In the genomic region with DNA sequence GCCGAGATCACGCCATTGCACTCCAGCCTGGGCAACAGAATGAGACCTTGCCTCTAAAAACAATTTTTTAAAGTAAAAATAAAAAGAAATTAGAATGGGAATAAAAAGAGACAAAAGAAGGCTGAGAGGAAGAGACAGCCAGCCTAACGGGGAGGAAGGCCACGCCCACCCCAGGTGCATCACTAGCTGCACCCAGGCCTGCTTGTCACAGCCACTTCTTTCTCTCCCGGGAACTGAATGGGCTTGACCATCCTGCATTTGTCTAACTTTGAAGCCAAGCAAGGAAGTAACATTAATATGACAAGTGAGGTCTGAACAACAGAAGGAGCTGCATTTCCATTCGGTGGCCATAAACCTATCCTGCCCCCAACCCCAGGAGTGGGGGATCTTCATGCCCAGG, we compare ENCODE assay signal across 1 cellular context.
TF ChIP-seq lines count a peak whose summit lies in the region.

No MANE protein-coding gene starts in this region.

TF ChIP-seq in HepG2, 621 proteins besides CTCF, POLR2A, EP300 and RAD21:
- TF ChIP-seq RBAK (CRISPR knock-in tag; IDR thresholded peaks at IDR 0.05) (0 out of 2 replicates have a peak, but pooled peaks have one; percentile 82), ZNF12 (CRISPR knock-in tag; IDR thresholded peaks at IDR 0.05) (peak; percentile 92), ZNF292 (CRISPR knock-in tag; IDR thresholded peaks at IDR 0.05; ENCODE audit: borderline replicate concordance, low read depth) (peak; percentile 42; the same call in 1 of the 2 replicates), ZFX (CRISPR knock-in tag; IDR thresholded peaks at IDR 0.05; ENCODE audit: low read depth) (0 out of 2 replicates have a peak, but pooled peaks have one; percentile 19), ZNF543 (CRISPR knock-in tag; IDR thresholded peaks at IDR 0.05) (0 out of 2 replicates have a peak, but pooled peaks have one; percentile 17), NFYB (CRISPR knock-in tag; IDR thresholded peaks at IDR 0.05) (no peak)
- TF ChIP-seq, protein P1, sequence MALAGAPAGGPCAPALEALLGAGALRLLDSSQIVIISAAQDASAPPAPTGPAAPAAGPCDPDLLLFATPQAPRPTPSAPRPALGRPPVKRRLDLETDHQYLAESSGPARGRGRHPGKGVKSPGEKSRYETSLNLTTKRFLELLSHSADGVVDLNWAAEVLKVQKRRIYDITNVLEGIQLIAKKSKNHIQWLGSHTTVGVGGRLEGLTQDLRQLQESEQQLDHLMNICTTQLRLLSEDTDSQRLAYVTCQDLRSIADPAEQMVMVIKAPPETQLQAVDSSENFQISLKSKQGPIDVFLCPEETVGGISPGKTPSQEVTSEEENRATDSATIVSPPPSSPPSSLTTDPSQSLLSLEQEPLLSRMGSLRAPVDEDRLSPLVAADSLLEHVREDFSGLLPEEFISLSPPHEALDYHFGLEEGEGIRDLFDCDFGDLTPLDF (CRISPR knock-in tag; IDR thresholded peaks at IDR 0.05) = no peak
